8 cellular contexts compared by ENCODE assay signal in genomic region chr17:20698463-20699206, GRCh38.
DNase-seq lines count a peak whose midpoint lies in the region; ATAC-seq lines count a peak whose summit lies in the region.
"Not testable (repeated sequence)": the region's sequence is repeated elsewhere in the genome, so short reads cannot be mapped to it uniquely, and the experiment has no call there.

No MANE protein-coding gene starts in this region.

- peak overlapping the region in 6 of 7 donors; percentile 10 to 78 (median 34) for H3K4me3 Mint-ChIP-seq in CD8-positive, alpha-beta memory T cell
- peak overlapping the region; percentile 83 for H3K4me3 Mint-ChIP-seq in T-helper 1 cell treated with Interleukin-12 subunit alpha and Interleukin-12 subunit beta and Interleukin-4 antibody, amounts not matched to agents 30 μg/mL and 1 μg/mL, for 36 hours
- peak overlapping the region; percentile 55 for H3K4me3 Mint-ChIP-seq in activated naive CD8-positive, alpha-beta T cell treated with anti-CD3 and anti-CD28 coated beads, Interleukin-2, amount 50 U/mL, for 24 hours
- peak overlapping the region; percentile 75 to 91 (median 81) for H3K4me3 Mint-ChIP-seq in naive thymus-derived CD4-positive, alpha-beta T cell

- H3K27ac ChIP-seq in CD8-positive, alpha-beta memory T cell (ENCODE audit: low read depth, low read length); naive thymus-derived CD4-positive, alpha-beta T cell (ENCODE audit: low read depth, low read length): not testable (repeated sequence)

- CTCF ChIA-PET in CD8-positive, alpha-beta memory T cell (lab: Charles Lee): not testable (repeated sequence)
- CTCF ChIA-PET in naive thymus-derived CD4-positive, alpha-beta T cell (lab: Charles Lee): interaction anchor here (0.6 kb wide), 1 partner anchor 104 kb away, joined by 4 read pairs; no protein-coding TSS in a partner anchor

- peak; percentile 93 for ATAC-seq in GM18909 (IDR thresholded peaks at IDR 0.05; ENCODE audit: poor library complexity, unreplicated experiment)
- ATAC-seq in GM21723 (IDR thresholded peaks at IDR 0.05; ENCODE audit: unreplicated experiment): peak; percentile 92
- ATAC-seq in HG03103 (IDR thresholded peaks at IDR 0.05; ENCODE audit: low read depth, unreplicated experiment): peak; percentile 84
- peak; percentile 67 for ATAC-seq in activated naive CD8-positive, alpha-beta T cell treated with anti-CD3 and anti-CD28 coated beads, Interleukin-2, amount 50 U/mL, for 24 hours
- peak; percentile 93 for ATAC-seq in naive thymus-derived CD4-positive, alpha-beta T cell

- peaks cover 11% of the 10 kb centered on the region for H3K4me1 ChIP-seq in CD8-positive, alpha-beta memory T cell (ENCODE audit: insufficient read depth, low read length)
- not testable (repeated sequence) for H3K4me1 ChIP-seq in naive thymus-derived CD4-positive, alpha-beta T cell (ENCODE audit: control insufficient read depth in 2 of 2, insufficient read depth in 2 of 2, low read length in 2 of 2)

- peaks cover 8 to 14% (median 10%) of the 10 kb centered on the region in 3 donors for H3K4me1 Mint-ChIP-seq in CD8-positive, alpha-beta memory T cell
- H3K4me1 Mint-ChIP-seq in T-helper 1 cell treated with Interleukin-12 subunit alpha and Interleukin-12 subunit beta and Interleukin-4 antibody, amounts not matched to agents 30 μg/mL and 1 μg/mL, for 36 hours (ENCODE audit: low read depth): peaks cover 18% of the 10 kb centered on the region
- peaks cover 20% of the 10 kb centered on the region for H3K4me1 Mint-ChIP-seq in activated naive CD8-positive, alpha-beta T cell treated with anti-CD3 and anti-CD28 coated beads, Interleukin-2, amount 50 U/mL, for 24 hours
- peaks cover 19 to 51% (median 25%) of the 10 kb centered on the region in 7 donors for H3K4me1 Mint-ChIP-seq in naive thymus-derived CD4-positive, alpha-beta T cell

- H3K9me3 Mint-ChIP-seq in CD8-positive, alpha-beta memory T cell; T-helper 1 cell treated with Interleukin-12 subunit alpha and Interleukin-12 subunit beta and Interleukin-4 antibody, amounts not matched to agents 30 μg/mL and 1 μg/mL, for 36 hours; activated naive CD8-positive, alpha-beta T cell treated with anti-CD3 and anti-CD28 coated beads, Interleukin-2, amount 50 U/mL, for 24 hours; naive thymus-derived CD4-positive, alpha-beta T cell: not testable (repeated sequence)

- peak overlapping the region in 3 of 8 donors; percentile 33 to 92 (median 43) for H3K27ac Mint-ChIP-seq in CD8-positive, alpha-beta memory T cell
- peak overlapping the region; percentile 87 for H3K27ac Mint-ChIP-seq in T-helper 1 cell treated with Interleukin-12 subunit alpha and Interleukin-12 subunit beta and Interleukin-4 antibody, amounts not matched to agents 30 μg/mL and 1 μg/mL, for 36 hours
- not testable (repeated sequence) for H3K27ac Mint-ChIP-seq in activated naive CD8-positive, alpha-beta T cell treated with anti-CD3 and anti-CD28 coated beads, Interleukin-2, amount 50 U/mL, for 24 hours
- peak overlapping the region; percentile 36 to 94 (median 83) for H3K27ac Mint-ChIP-seq in naive thymus-derived CD4-positive, alpha-beta T cell

- not testable (repeated sequence) for H3K36me3 ChIP-seq in CD8-positive, alpha-beta memory T cell (ENCODE audit: insufficient read depth, low read length); naive thymus-derived CD4-positive, alpha-beta T cell (ENCODE audit: control insufficient read depth in 2 of 3, insufficient read depth in 3 of 3, low read length in 3 of 3)

- not testable (repeated sequence) for H3K9me3 ChIP-seq in CD8-positive, alpha-beta memory T cell (ENCODE audit: low read length); naive thymus-derived CD4-positive, alpha-beta T cell (ENCODE audit: control insufficient read depth in 2 of 3, low read length in 3 of 3)

- H3K27me3 Mint-ChIP-seq in CD8-positive, alpha-beta memory T cell: peaks cover 0 to 18% of the 10 kb centered on the region in 2 donors
- H3K27me3 Mint-ChIP-seq in T-helper 1 cell treated with Interleukin-12 subunit alpha and Interleukin-12 subunit beta and Interleukin-4 antibody, amounts not matched to agents 30 μg/mL and 1 μg/mL, for 36 hours (ENCODE audit: low read depth); activated naive CD8-positive, alpha-beta T cell treated with anti-CD3 and anti-CD28 coated beads, Interleukin-2, amount 50 U/mL, for 24 hours; naive thymus-derived CD4-positive, alpha-beta T cell: not testable (repeated sequence)

- H3K36me3 Mint-ChIP-seq in CD8-positive, alpha-beta memory T cell; T-helper 1 cell treated with Interleukin-12 subunit alpha and Interleukin-12 subunit beta and Interleukin-4 antibody, amounts not matched to agents 30 μg/mL and 1 μg/mL, for 36 hours (ENCODE audit: low read depth); activated naive CD8-positive, alpha-beta T cell treated with anti-CD3 and anti-CD28 coated beads, Interleukin-2, amount 50 U/mL, for 24 hours (ENCODE audit: low read depth); naive thymus-derived CD4-positive, alpha-beta T cell: not testable (repeated sequence)

- H3K27me3 ChIP-seq in CD8-positive, alpha-beta memory T cell (ENCODE audit: insufficient read depth, low read length, poor library complexity, severe bottlenecking); naive thymus-derived CD4-positive, alpha-beta T cell (ENCODE audit: control insufficient read depth in 2 of 2, insufficient read depth in 2 of 2, low read length in 2 of 2): not testable (repeated sequence)

- POLR2A ChIA-PET in CD8-positive, alpha-beta memory T cell (lab: Charles Lee); naive thymus-derived CD4-positive, alpha-beta T cell (lab: Charles Lee): not testable (repeated sequence)

- H3K4me3 ChIP-seq in CD8-positive, alpha-beta memory T cell (ENCODE audit: low read length): peak overlapping the region; percentile 28
- not testable (repeated sequence) for H3K4me3 ChIP-seq in naive thymus-derived CD4-positive, alpha-beta T cell (ENCODE audit: low read length)

- intact Hi-C loops in naive thymus-derived CD4-positive, alpha-beta T cell (cut with micrococcal nuclease): not testable (repeated sequence)

- DNase-seq in CD8-positive, alpha-beta memory T cell: peak in 2 of 5 donors; percentile 10 to 19
- peak; percentile 80 for DNase-seq in M059J (ENCODE audit: low read depth)
- not testable (repeated sequence) for DNase-seq in activated naive CD8-positive, alpha-beta T cell treated with anti-CD3 and anti-CD28 coated beads, Interleukin-2, amount 50 U/mL, for 24 hours
- peak in 7 of 9 donors; percentile 7 to 46 (median 30) for DNase-seq in naive thymus-derived CD4-positive, alpha-beta T cell
